In genomic region chr15:83656192-83656591, GRCh38 we compare ENCODE assay signal across 32 cellular contexts. TPM values are rescaled to one million over a fixed set of nuclear protein-coding genes. Genes with fewer than 3 reads are reported as not detected.
"Had no signal": no experiment of that assay in that cellular context is flagged by ENCODE, and none has a peak within 500 bp of the region (broad histone marks: within the 10 kb centered on the region; RNA-seq: fewer than 3 reads in every experiment).

No MANE protein-coding gene starts in this region.

- H3K4me3 ChIP-seq: colonic mucosa, lung, mucosa of descending colon, ovary, prostate gland, vagina had no signal

- H3K9me3 ChIP-seq: colonic mucosa, mucosa of descending colon, neutrophil, ovary, prostate gland, thoracic aorta, upper lobe of left lung, vagina had no signal

- DNase-seq: activated B cell treated with CpG ODN at 0.5 μM for 24 hours; activated CD4-positive, alpha-beta T cell treated with anti-CD3 and anti-CD28 coated beads, Interleukin-2, amount 50 U/mL, for 1 hour; activated CD8-positive, alpha-beta T cell treated with anti-CD3 and anti-CD28 coated beads for 36 hours; activated gamma-delta T cell treated with Interleukin-2 at 50 U/mL for 16 hours; activated naive CD8-positive, alpha-beta T cell treated with anti-CD3 and anti-CD28 coated beads, Interleukin-2, amount 50 U/mL, for 24 hours; activated T-cell treated with anti-CD3 and anti-CD28 coated beads, Interleukin-2, amount 50 U/mL, for 4 hours; amygdala; cerebellar nuclear complex; colonic mucosa; dorsolateral prefrontal cortex; effector memory CD4-positive, alpha-beta T cell; head of caudate nucleus; kidney glomerular epithelial cell; mesendoderm; mucosa of descending colon; naive B cell; nephron progenitor cell; ovary; stimulated activated CD4-positive, alpha-beta T cell treated with anti-CD3 and anti-CD28 coated beads, Interleukin-12 subunit alpha, Interleukin-12 subunit beta, amount 100 ng/mL, for 4 hours; stimulated activated CD4-positive, alpha-beta T cell treated with anti-CD3 and anti-CD28 coated beads, Interleukin-4, amount 100 ng/mL, for 1 hour; stimulated activated naive CD8-positive, alpha-beta T cell treated with anti-CD3 and anti-CD28 coated beads, Interleukin-15, Interleukin-2, amounts not matched to agents 100 U/mL and 50 U/mL, for 24 hours; T-helper 1 cell; upper lobe of left lung had no signal

- H3K4me3 Mint-ChIP-seq: activated B cell treated with CpG ODN at 0.5 μM for 24 hours; activated CD8-positive, alpha-beta T cell treated with anti-CD3 and anti-CD28 coated beads for 36 hours; activated naive CD4-positive, alpha-beta T cell treated with anti-CD3 and anti-CD28 coated beads, Interleukin-2, amount 50 U/mL, for 24 hours; activated naive CD8-positive, alpha-beta T cell treated with anti-CD3 and anti-CD28 coated beads, Interleukin-2, amount 50 U/mL, for 24 hours; activated T-cell treated with anti-CD3 and anti-CD28 coated beads, Interleukin-2, amount 50 U/mL, for 4 hours; activated T-helper 17 cell treated with anti-CD3 and anti-CD28 coated beads, Interleukin-2, amount 50 U/mL, for 72 hours; naive B cell; nephron progenitor cell; T-helper 2 cell treated with Interferon-gamma antibody and Interleukin-4, amounts not matched to agents 5 μg/mL and 100 μg/mL, for 36 hours had no signal

- H3K27me3 ChIP-seq: ovary, vagina had no signal

- H3K36me3 Mint-ChIP-seq: activated naive CD4-positive, alpha-beta T cell treated with anti-CD3 and anti-CD28 coated beads, Interleukin-2, amount 50 U/mL, for 24 hours; naive B cell had no signal

- H3K27ac ChIP-seq: colonic mucosa, dorsolateral prefrontal cortex, neutrophil, ovary, prostate gland, vagina had no signal

- H3K36me3 ChIP-seq: colonic mucosa, neutrophil, ovary, prostate gland, upper lobe of left lung, vagina had no signal

- H3K27ac Mint-ChIP-seq: activated B cell treated with CpG ODN at 0.5 μM for 24 hours; activated CD8-positive, alpha-beta T cell treated with anti-CD3 and anti-CD28 coated beads for 36 hours; activated naive CD4-positive, alpha-beta T cell treated with anti-CD3 and anti-CD28 coated beads, Interleukin-2, amount 50 U/mL, for 24 hours; activated naive CD8-positive, alpha-beta T cell treated with anti-CD3 and anti-CD28 coated beads, Interleukin-2, amount 50 U/mL, for 24 hours; activated T-helper 17 cell treated with anti-CD3 and anti-CD28 coated beads, Interleukin-2, amount 50 U/mL, for 72 hours; naive B cell; nephron progenitor cell; T-helper 2 cell treated with Interferon-gamma antibody and Interleukin-4, amounts not matched to agents 5 μg/mL and 100 μg/mL, for 36 hours had no signal

- ATAC-seq: activated CD8-positive, alpha-beta T cell treated with anti-CD3 and anti-CD28 coated beads for 36 hours; activated naive CD8-positive, alpha-beta T cell treated with anti-CD3 and anti-CD28 coated beads, Interleukin-2, amount 50 U/mL, for 24 hours; activated T-cell treated with anti-CD3 and anti-CD28 coated beads, Interleukin-2, amount 50 U/mL, for 4 hours; activated T-helper 17 cell treated with anti-CD3 and anti-CD28 coated beads, Interleukin-2, amount 50 U/mL, for 72 hours; left lobe of liver; mucosa of descending colon; stimulated activated naive CD8-positive, alpha-beta T cell treated with anti-CD3 and anti-CD28 coated beads, Interleukin-15, Interleukin-2, amounts not matched to agents 100 U/mL and 50 U/mL, for 24 hours had no signal

- H3K9me3 Mint-ChIP-seq: activated B cell treated with CpG ODN at 0.5 μM for 24 hours; activated CD8-positive, alpha-beta T cell treated with anti-CD3 and anti-CD28 coated beads for 36 hours; activated naive CD4-positive, alpha-beta T cell treated with anti-CD3 and anti-CD28 coated beads, Interleukin-2, amount 50 U/mL, for 24 hours; activated T-cell treated with anti-CD3 and anti-CD28 coated beads, Interleukin-2, amount 50 U/mL, for 4 hours; activated T-helper 17 cell treated with anti-CD3 and anti-CD28 coated beads, Interleukin-2, amount 50 U/mL, for 72 hours; T-helper 2 cell treated with Interferon-gamma antibody and Interleukin-4, amounts not matched to agents 5 μg/mL and 100 μg/mL, for 36 hours had no signal

- H3K4me1 Mint-ChIP-seq: activated B cell treated with CpG ODN at 0.5 μM for 24 hours; activated naive CD4-positive, alpha-beta T cell treated with anti-CD3 and anti-CD28 coated beads, Interleukin-2, amount 50 U/mL, for 24 hours; activated naive CD8-positive, alpha-beta T cell treated with anti-CD3 and anti-CD28 coated beads, Interleukin-2, amount 50 U/mL, for 24 hours; activated T-helper 17 cell treated with anti-CD3 and anti-CD28 coated beads, Interleukin-2, amount 50 U/mL, for 72 hours; nephron progenitor cell had no signal

- H3K4me1 ChIP-seq: colonic mucosa, prostate gland had no signal

RNA-seq across cellular contexts. Expression of gene ADAMTSL3, which starts 2.3 kb away (rescaled TPM):
- total RNA-seq: activated B cell treated with CpG ODN at 0.5 μM for 24 hours; activated CD8-positive, alpha-beta T cell treated with anti-CD3 and anti-CD28 coated beads for 36 hours; activated T-cell treated with anti-CD3 and anti-CD28 coated beads, Interleukin-2, amount 50 U/mL, for 4 hours; activated T-helper 17 cell treated with anti-CD3 and anti-CD28 coated beads, Interleukin-2, amount 50 U/mL, for 72 hours had no signal
